Comparison of ENCODE assay signal across 1 cellular context in genomic region chr12:57488397-57489156, GRCh38.
TF ChIP-seq lines count a peak whose summit lies in the region.

No MANE protein-coding gene starts in this region.

TF ChIP-seq in K562, 482 proteins besides CTCF, POLR2A, EP300 and RAD21 (continued from another document and continues in another):
- TF ChIP-seq ZBTB43 (CRISPR knock-in tag; IDR thresholded peaks at IDR 0.05): no peak
- TF ChIP-seq ZNF140 (CRISPR knock-in tag; IDR thresholded peaks at IDR 0.05): no peak
- no peak for TF ChIP-seq ZNF75A (CRISPR knock-in tag; IDR thresholded peaks at IDR 0.05)
- TF ChIP-seq ZNF354B (CRISPR knock-in tag; IDR thresholded peaks at IDR 0.05): no peak
- peak; percentile 96; the same call in 1 of the 2 replicates for TF ChIP-seq TRIM25 (IDR thresholded peaks at IDR 0.05; ENCODE audit: borderline replicate concordance)
- no peak for TF ChIP-seq RFX5 (IDR thresholded peaks at IDR 0.05; ENCODE audit: low read depth, low read length)
- TF ChIP-seq HEY1 (CRISPR knock-in tag; IDR thresholded peaks at IDR 0.05; ENCODE audit: borderline replicate concordance): no peak
- TF ChIP-seq NCOA4 (IDR thresholded peaks at IDR 0.05; ENCODE audit: partially characterized antibody): peak; percentile 74
- no peak for TF ChIP-seq POLR2G (IDR thresholded peaks at IDR 0.05; ENCODE audit: low read depth, low read length)
- TF ChIP-seq THRB (CRISPR knock-in tag; conservative IDR thresholded peaks at IDR 0.05): 0 out of 2 replicates have a peak, but pooled peaks have one; percentile 69
- TF ChIP-seq, protein P1, sequence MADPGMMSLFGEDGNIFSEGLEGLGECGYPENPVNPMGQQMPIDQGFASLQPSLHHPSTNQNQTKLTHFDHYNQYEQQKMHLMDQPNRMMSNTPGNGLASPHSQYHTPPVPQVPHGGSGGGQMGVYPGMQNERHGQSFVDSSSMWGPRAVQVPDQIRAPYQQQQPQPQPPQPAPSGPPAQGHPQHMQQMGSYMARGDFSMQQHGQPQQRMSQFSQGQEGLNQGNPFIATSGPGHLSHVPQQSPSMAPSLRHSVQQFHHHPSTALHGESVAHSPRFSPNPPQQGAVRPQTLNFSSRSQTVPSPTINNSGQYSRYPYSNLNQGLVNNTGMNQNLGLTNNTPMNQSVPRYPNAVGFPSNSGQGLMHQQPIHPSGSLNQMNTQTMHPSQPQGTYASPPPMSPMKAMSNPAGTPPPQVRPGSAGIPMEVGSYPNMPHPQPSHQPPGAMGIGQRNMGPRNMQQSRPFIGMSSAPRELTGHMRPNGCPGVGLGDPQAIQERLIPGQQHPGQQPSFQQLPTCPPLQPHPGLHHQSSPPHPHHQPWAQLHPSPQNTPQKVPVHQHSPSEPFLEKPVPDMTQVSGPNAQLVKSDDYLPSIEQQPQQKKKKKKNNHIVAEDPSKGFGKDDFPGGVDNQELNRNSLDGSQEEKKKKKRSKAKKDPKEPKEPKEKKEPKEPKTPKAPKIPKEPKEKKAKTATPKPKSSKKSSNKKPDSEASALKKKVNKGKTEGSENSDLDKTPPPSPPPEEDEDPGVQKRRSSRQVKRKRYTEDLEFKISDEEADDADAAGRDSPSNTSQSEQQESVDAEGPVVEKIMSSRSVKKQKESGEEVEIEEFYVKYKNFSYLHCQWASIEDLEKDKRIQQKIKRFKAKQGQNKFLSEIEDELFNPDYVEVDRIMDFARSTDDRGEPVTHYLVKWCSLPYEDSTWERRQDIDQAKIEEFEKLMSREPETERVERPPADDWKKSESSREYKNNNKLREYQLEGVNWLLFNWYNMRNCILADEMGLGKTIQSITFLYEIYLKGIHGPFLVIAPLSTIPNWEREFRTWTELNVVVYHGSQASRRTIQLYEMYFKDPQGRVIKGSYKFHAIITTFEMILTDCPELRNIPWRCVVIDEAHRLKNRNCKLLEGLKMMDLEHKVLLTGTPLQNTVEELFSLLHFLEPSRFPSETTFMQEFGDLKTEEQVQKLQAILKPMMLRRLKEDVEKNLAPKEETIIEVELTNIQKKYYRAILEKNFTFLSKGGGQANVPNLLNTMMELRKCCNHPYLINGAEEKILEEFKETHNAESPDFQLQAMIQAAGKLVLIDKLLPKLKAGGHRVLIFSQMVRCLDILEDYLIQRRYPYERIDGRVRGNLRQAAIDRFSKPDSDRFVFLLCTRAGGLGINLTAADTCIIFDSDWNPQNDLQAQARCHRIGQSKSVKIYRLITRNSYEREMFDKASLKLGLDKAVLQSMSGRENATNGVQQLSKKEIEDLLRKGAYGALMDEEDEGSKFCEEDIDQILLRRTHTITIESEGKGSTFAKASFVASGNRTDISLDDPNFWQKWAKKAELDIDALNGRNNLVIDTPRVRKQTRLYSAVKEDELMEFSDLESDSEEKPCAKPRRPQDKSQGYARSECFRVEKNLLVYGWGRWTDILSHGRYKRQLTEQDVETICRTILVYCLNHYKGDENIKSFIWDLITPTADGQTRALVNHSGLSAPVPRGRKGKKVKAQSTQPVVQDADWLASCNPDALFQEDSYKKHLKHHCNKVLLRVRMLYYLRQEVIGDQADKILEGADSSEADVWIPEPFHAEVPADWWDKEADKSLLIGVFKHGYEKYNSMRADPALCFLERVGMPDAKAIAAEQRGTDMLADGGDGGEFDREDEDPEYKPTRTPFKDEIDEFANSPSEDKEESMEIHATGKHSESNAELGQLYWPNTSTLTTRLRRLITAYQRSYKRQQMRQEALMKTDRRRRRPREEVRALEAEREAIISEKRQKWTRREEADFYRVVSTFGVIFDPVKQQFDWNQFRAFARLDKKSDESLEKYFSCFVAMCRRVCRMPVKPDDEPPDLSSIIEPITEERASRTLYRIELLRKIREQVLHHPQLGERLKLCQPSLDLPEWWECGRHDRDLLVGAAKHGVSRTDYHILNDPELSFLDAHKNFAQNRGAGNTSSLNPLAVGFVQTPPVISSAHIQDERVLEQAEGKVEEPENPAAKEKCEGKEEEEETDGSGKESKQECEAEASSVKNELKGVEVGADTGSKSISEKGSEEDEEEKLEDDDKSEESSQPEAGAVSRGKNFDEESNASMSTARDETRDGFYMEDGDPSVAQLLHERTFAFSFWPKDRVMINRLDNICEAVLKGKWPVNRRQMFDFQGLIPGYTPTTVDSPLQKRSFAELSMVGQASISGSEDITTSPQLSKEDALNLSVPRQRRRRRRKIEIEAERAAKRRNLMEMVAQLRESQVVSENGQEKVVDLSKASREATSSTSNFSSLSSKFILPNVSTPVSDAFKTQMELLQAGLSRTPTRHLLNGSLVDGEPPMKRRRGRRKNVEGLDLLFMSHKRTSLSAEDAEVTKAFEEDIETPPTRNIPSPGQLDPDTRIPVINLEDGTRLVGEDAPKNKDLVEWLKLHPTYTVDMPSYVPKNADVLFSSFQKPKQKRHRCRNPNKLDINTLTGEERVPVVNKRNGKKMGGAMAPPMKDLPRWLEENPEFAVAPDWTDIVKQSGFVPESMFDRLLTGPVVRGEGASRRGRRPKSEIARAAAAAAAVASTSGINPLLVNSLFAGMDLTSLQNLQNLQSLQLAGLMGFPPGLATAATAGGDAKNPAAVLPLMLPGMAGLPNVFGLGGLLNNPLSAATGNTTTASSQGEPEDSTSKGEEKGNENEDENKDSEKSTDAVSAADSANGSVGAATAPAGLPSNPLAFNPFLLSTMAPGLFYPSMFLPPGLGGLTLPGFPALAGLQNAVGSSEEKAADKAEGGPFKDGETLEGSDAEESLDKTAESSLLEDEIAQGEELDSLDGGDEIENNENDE (IDR thresholded peaks at IDR 0.05; ENCODE audit: low read depth, low read length): no peak
- no peak for TF ChIP-seq CREBBP (IDR thresholded peaks at IDR 0.05; ENCODE audit: low read depth, low read length)
- no peak for TF ChIP-seq SMARCC2 (IDR thresholded peaks at IDR 0.05; ENCODE audit: low read depth)
- no peak for TF ChIP-seq ZNF561 (CRISPR knock-in tag; conservative IDR thresholded peaks at IDR 0.05)
- TF ChIP-seq, protein P2, sequence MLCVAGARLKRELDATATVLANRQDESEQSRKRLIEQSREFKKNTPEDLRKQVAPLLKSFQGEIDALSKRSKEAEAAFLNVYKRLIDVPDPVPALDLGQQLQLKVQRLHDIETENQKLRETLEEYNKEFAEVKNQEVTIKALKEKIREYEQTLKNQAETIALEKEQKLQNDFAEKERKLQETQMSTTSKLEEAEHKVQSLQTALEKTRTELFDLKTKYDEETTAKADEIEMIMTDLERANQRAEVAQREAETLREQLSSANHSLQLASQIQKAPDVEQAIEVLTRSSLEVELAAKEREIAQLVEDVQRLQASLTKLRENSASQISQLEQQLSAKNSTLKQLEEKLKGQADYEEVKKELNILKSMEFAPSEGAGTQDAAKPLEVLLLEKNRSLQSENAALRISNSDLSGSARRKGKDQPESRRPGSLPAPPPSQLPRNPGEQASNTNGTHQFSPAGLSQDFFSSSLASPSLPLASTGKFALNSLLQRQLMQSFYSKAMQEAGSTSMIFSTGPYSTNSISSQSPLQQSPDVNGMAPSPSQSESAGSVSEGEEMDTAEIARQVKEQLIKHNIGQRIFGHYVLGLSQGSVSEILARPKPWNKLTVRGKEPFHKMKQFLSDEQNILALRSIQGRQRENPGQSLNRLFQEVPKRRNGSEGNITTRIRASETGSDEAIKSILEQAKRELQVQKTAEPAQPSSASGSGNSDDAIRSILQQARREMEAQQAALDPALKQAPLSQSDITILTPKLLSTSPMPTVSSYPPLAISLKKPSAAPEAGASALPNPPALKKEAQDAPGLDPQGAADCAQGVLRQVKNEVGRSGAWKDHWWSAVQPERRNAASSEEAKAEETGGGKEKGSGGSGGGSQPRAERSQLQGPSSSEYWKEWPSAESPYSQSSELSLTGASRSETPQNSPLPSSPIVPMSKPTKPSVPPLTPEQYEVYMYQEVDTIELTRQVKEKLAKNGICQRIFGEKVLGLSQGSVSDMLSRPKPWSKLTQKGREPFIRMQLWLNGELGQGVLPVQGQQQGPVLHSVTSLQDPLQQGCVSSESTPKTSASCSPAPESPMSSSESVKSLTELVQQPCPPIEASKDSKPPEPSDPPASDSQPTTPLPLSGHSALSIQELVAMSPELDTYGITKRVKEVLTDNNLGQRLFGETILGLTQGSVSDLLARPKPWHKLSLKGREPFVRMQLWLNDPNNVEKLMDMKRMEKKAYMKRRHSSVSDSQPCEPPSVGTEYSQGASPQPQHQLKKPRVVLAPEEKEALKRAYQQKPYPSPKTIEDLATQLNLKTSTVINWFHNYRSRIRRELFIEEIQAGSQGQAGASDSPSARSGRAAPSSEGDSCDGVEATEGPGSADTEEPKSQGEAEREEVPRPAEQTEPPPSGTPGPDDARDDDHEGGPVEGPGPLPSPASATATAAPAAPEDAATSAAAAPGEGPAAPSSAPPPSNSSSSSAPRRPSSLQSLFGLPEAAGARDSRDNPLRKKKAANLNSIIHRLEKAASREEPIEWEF (CRISPR knock-in tag; IDR thresholded peaks at IDR 0.05): no peak
- no peak for TF ChIP-seq CBX5 (IDR thresholded peaks at IDR 0.05; ENCODE audit: borderline replicate concordance, low read depth)
- no peak for TF ChIP-seq PRPF4 (IDR thresholded peaks at IDR 0.05; ENCODE audit: insufficient read depth, low read depth, low read length, poor library complexity, severe bottlenecking)
